ENCODE assay signal across 31 cellular contexts in the genomic region with DNA sequence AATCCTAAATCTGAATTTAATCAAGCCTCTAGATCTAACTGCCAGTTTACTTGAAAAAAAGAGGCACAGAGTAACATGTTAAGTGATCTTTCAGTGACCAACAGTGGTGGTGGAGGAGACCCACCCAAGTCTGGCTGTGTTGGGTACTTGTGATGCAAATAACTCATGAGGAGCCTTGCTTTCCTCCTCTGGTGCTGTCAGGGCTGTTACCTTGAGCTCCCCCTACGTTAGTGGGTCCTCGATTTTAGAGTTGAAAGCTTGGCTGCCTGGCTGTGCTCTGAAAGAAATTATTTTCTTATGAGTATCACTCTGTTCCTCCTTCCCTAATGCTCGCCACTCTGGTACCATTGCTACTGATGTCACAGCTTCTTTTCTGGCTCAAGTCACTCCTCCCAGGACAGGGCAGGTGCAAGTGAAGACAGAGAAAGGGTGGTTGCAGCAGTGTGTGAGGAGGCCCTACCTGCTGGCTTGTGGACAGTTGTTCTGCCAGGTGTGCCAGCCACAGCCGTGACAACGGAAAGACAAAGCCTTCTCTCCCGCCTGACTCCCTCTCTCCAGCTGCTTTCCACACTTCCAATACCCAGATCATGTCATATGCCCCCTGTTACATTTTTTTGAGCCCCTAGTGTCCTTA. TPM values are rescaled to one million over a fixed set of nuclear protein-coding genes. Genes with fewer than 3 reads are reported as not detected.
"Had no signal": no experiment of that assay in that cellular context is flagged by ENCODE, and none has a peak within 500 bp of the region (broad histone marks: within the 10 kb centered on the region; RNA-seq: fewer than 3 reads in every experiment).

No MANE protein-coding gene starts in this region.

- H3K4me3 ChIP-seq: body of pancreas, cardiac muscle cell, heart right ventricle, left lung, sigmoid colon, smooth muscle cell, transverse colon, uterus had no signal

- H3K4me1 ChIP-seq: body of pancreas, heart right ventricle, left lung, sigmoid colon, transverse colon, uterus had no signal

- ATAC-seq: activated CD8-positive, alpha-beta memory T cell treated with anti-CD3 and anti-CD28 coated beads, Interleukin-2, amount 10 ng/mL, durations not matched to agents 7 days and 5 days; activated CD8-positive, alpha-beta T cell treated with anti-CD3 and anti-CD28 coated beads for 36 hours; body of pancreas; heart right ventricle; left lung; naive thymus-derived CD8-positive, alpha-beta T cell; stimulated activated naive B cell treated with anti-CD40 and anti-IgM and Interleukin-4, amounts not matched to agents 10 μg/mL and 1 μg/mL and 100 μg/mL, for 72 hours had no signal

- H3K9me3 ChIP-seq: body of pancreas, heart right ventricle, left lung, sigmoid colon, transverse colon, uterus had no signal

- H3K27me3 ChIP-seq: body of pancreas, cardiac muscle cell, heart right ventricle, left lung, sigmoid colon, uterus had no signal

- DNase-seq: activated CD4-positive, alpha-beta T cell treated with anti-CD3 and anti-CD28 coated beads, Interleukin-2, amount 10 ng/mL, durations not matched to agents 7 days and 5 days; activated CD4-positive, CD25-positive, alpha-beta regulatory T cell treated with anti-CD3 and anti-CD28 coated beads, Interleukin-2, amount 50 U/mL, for 72 hours; activated CD8-positive, alpha-beta memory T cell treated with anti-CD3 and anti-CD28 coated beads, Interleukin-2, amount 10 ng/mL, durations not matched to agents 7 days and 5 days; activated CD8-positive, alpha-beta T cell treated with anti-CD3 and anti-CD28 coated beads for 36 hours; activated gamma-delta T cell treated with Interleukin-2 at 50 U/mL for 16 hours; anterior cingulate cortex; body of pancreas; erythroblast; foreskin fibroblast; heart right ventricle; immature natural killer cell; left lung; naive thymus-derived CD8-positive, alpha-beta T cell; retina; sigmoid colon; stimulated activated CD4-positive, alpha-beta T cell treated with anti-CD3 and anti-CD28 coated beads, Interleukin-2, amount 100 ng/mL, for 48 hours; stimulated activated CD8-positive, alpha-beta memory T cell treated with anti-CD3 and anti-CD28 coated beads, Interleukin-4, amount 100 ng/mL, for 48 hours; stimulated activated naive B cell treated with anti-CD40 and anti-IgM and Interleukin-4, amounts not matched to agents 10 μg/mL and 1 μg/mL and 100 μg/mL, for 72 hours; transverse colon; uterus had no signal

- H3K36me3 ChIP-seq: cardiac muscle cell, heart right ventricle, left lung, sigmoid colon, transverse colon, uterus had no signal

- H3K27ac ChIP-seq: body of pancreas, cardiac muscle cell, heart right ventricle, left lung, sigmoid colon, transverse colon, uterus, VCaP had no signal

RNA-seq across cellular contexts. Expression of gene CSNK1A1L, which starts 39.5 kb away (rescaled TPM):
- total RNA-seq: activated CD4-positive, alpha-beta T cell treated with anti-CD3 and anti-CD28 coated beads, Interleukin-2, amount 10 ng/mL, durations not matched to agents 7 days and 5 days; activated CD8-positive, alpha-beta memory T cell treated with anti-CD3 and anti-CD28 coated beads, Interleukin-2, amount 10 ng/mL, durations not matched to agents 7 days and 5 days; activated CD8-positive, alpha-beta T cell treated with anti-CD3 and anti-CD28 coated beads for 36 hours; body of pancreas; cardiac muscle cell; chondrocyte; fibroblast of lung; heart right ventricle; kidney epithelial cell; left lung; lung microvascular endothelial cell; mesothelial cell of epicardium; naive thymus-derived CD8-positive, alpha-beta T cell; osteoblast; posterior vena cava; sigmoid colon; smooth muscle cell; temporal lobe; transverse colon; uterus had no signal
